ENCODE assay signal across 7 cellular contexts in the genomic region with DNA sequence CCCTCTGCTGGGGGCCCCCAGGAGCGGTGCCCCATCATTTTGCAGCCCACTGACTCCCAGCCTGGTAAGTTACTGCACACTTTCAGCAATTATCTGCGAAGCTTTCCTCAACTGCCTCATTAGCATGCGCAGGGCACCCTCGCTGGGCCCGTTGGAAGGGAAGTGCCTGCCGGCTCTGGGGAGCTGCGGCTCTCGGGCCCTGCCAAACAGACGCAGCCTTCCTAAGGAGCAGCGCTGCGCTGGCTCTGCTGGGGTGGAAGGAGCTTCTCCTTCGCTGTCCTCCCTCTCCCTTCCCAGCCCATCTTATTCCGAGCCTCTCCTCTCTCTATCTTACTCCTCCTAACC.
DNase-seq lines count a peak whose midpoint lies in the region; ATAC-seq and TF ChIP-seq lines count a peak whose summit lies in the region.

No MANE protein-coding gene starts in this region.

- H3K4me1 ChIP-seq in H9 (ENCODE audit: insufficient read depth, low read length) (no peaks in the 10 kb centered on the region), right cardiac atrium (ENCODE audit: control insufficient read depth, insufficient read depth, low read length) (no peaks in the 10 kb centered on the region)

- H3K9ac ChIP-seq in H9 (ENCODE audit: extremely low read depth, insufficient read length, low read length): peak overlapping the region; percentile 8

- no peak overlapping the region for H4K91ac ChIP-seq in H9 (ENCODE audit: insufficient read length, low read depth, low read length)

- peak overlapping the region in 2 of 3 experiments; percentile 30 to 75; a peak in 2 of 7 replicates for H3K27ac Mint-ChIP-seq in H9
- H3K27ac Mint-ChIP-seq in activated naive CD8-positive, alpha-beta T cell treated with anti-CD3 and anti-CD28 coated beads, Interleukin-2, amount 10 ng/mL, durations not matched to agents 7 days and 5 days: no peak overlapping the region
- no peak overlapping the region for H3K27ac Mint-ChIP-seq in CD4-positive, alpha-beta T cell

- H3K18ac ChIP-seq in H9 (ENCODE audit: insufficient read length, low read depth, low read length): peak overlapping the region; percentile 54

- H3K4me3 ChIP-seq in right cardiac atrium (ENCODE audit: low read length): peak overlapping the region; percentile 36

- TF ChIP-seq CTCF in H9 (conservative IDR thresholded peaks at IDR 0.05): no peak
- TF ChIP-seq CTCF in CD4-positive, alpha-beta T cell (IDR thresholded peaks at IDR 0.05): no peak

- peak; percentile 30 for ATAC-seq in activated naive CD8-positive, alpha-beta T cell treated with anti-CD3 and anti-CD28 coated beads, Interleukin-2, amount 10 ng/mL, durations not matched to agents 7 days and 5 days (ENCODE audit: low read depth)
- ATAC-seq in right cardiac atrium (peak; percentile 78 to 86), GM18502 (IDR thresholded peaks at IDR 0.05; ENCODE audit: poor library complexity, unreplicated experiment) (no peak), HG02642 (IDR thresholded peaks at IDR 0.05; ENCODE audit: poor library complexity, unreplicated experiment) (no peak)
- ATAC-seq in CD4-positive, alpha-beta T cell (ENCODE audit: poor library complexity): no peak

- no peak overlapping the region for H3K56ac ChIP-seq in H9 (ENCODE audit: insufficient read length, low read depth, low read length)

- H3K4me3 Mint-ChIP-seq in H9: peak overlapping the region; percentile 70 to 84
- peak overlapping the region; percentile 32 for H3K4me3 Mint-ChIP-seq in activated naive CD8-positive, alpha-beta T cell treated with anti-CD3 and anti-CD28 coated beads, Interleukin-2, amount 10 ng/mL, durations not matched to agents 7 days and 5 days
- no peak overlapping the region for H3K4me3 Mint-ChIP-seq in CD4-positive, alpha-beta T cell

- no peaks in the 10 kb centered on the region for H3K36me3 Mint-ChIP-seq in H9 (ENCODE audit: insufficient read depth in 1 of 3, low read depth in 3 of 3)
- H3K36me3 Mint-ChIP-seq in activated naive CD8-positive, alpha-beta T cell treated with anti-CD3 and anti-CD28 coated beads, Interleukin-2, amount 10 ng/mL, durations not matched to agents 7 days and 5 days: no peaks in the 10 kb centered on the region
- H3K36me3 Mint-ChIP-seq in CD4-positive, alpha-beta T cell (ENCODE audit: low read depth): no peaks in the 10 kb centered on the region

- no peaks in the 10 kb centered on the region for H3K27me3 ChIP-seq in H9 (ENCODE audit: insufficient read depth, low read length)
- H3K27me3 ChIP-seq in right cardiac atrium (ENCODE audit: control insufficient read depth, insufficient read depth): no peaks in the 10 kb centered on the region
- peaks cover 36% of the 10 kb centered on the region for H3K27me3 ChIP-seq in CD4-positive, alpha-beta T cell (ENCODE audit: control insufficient read depth, insufficient read depth, low read length)

- H4K20me1 ChIP-seq in H9 (ENCODE audit: control insufficient read depth, insufficient read depth, insufficient read length): no peaks in the 10 kb centered on the region

- H3K79me1 ChIP-seq in H9 (ENCODE audit: insufficient read depth, low read depth, low read length, poor library complexity, severe bottlenecking): no peaks in the 10 kb centered on the region

- peaks cover 59% of the 10 kb centered on the region for H3K27me3 Mint-ChIP-seq in H9 (ENCODE audit: low read depth)
- H3K27me3 Mint-ChIP-seq in activated naive CD8-positive, alpha-beta T cell treated with anti-CD3 and anti-CD28 coated beads, Interleukin-2, amount 10 ng/mL, durations not matched to agents 7 days and 5 days: peaks cover 52% of the 10 kb centered on the region
- H3K27me3 Mint-ChIP-seq in CD4-positive, alpha-beta T cell: peaks cover 74% of the 10 kb centered on the region

- CTCF ChIA-PET in CD4-positive, alpha-beta T cell (lab: Charles Lee): no interaction called here

- no peak overlapping the region for H2BK120ac ChIP-seq in H9 (ENCODE audit: low read depth, low read length, poor library complexity, severe bottlenecking)

- no peak overlapping the region for H2AK5ac ChIP-seq in H9 (ENCODE audit: insufficient read length, low read length)

- no peak overlapping the region for H3K4ac ChIP-seq in H9 (ENCODE audit: low read depth, low read length)

- DNase-seq in H9 (peak; percentile 55), right cardiac atrium (peak; percentile 46 to 76 (median 76)), putamen (ENCODE audit: low spot score) (peak; percentile 47)
- DNase-seq in activated naive CD8-positive, alpha-beta T cell treated with anti-CD3 and anti-CD28 coated beads, Interleukin-2, amount 10 ng/mL, durations not matched to agents 7 days and 5 days: peak; percentile 33
- no peak for DNase-seq in CD4-positive, alpha-beta T cell

- no peak overlapping the region for H2BK15ac ChIP-seq in H9 (ENCODE audit: low read depth, low read length)

- intact Hi-C loops in right cardiac atrium (cut with DNase I): no loop called here
- intact Hi-C loops in CD4-positive, alpha-beta T cell (cut with DNase I, micrococcal nuclease): no loop called here

- no peak overlapping the region for H2BK20ac ChIP-seq in H9 (ENCODE audit: low read depth, low read length, poor library complexity, severe bottlenecking)

- H3K14ac ChIP-seq in H9 (ENCODE audit: insufficient read depth, low read length): peak overlapping the region; percentile 4; the same call in 1 of the 2 replicates

- peak overlapping the region; percentile 60 for H3K4me2 ChIP-seq in H9 (ENCODE audit: insufficient read depth, insufficient read length, low read length)

- no peak overlapping the region for H3K23ac ChIP-seq in H9 (ENCODE audit: insufficient read length, low read depth, low read length)

- H2BK5ac ChIP-seq in H9 (ENCODE audit: insufficient read length, low read length): no peak overlapping the region

- H4K8ac ChIP-seq in H9 (replicated peaks; ENCODE audit: insufficient read length, low read depth, low read length): no peak overlapping the region

- H3K27ac ChIP-seq in H9 (ENCODE audit: insufficient read length, low read depth, low read length) (no peak overlapping the region), right cardiac atrium (ENCODE audit: low read length) (no peak overlapping the region)
- H3K27ac ChIP-seq in CD4-positive, alpha-beta T cell (ENCODE audit: low read depth, low read length): no peak overlapping the region

- no peak overlapping the region for H4K5ac ChIP-seq in H9 (ENCODE audit: insufficient read length, low read depth, low read length)

- H3T11ph ChIP-seq in H9 (ENCODE audit: low read length): no peak overlapping the region

- peak overlapping the region; percentile 9 for H2AFZ ChIP-seq in H9 (ENCODE audit: low read length)

- no peak overlapping the region for H2BK12ac ChIP-seq in H9 (ENCODE audit: insufficient read length, low read depth, low read length)

- H3K9me3 ChIP-seq in H9 (ENCODE audit: control insufficient read depth, low read depth, low read length): no peaks in the 10 kb centered on the region
- no peaks in the 10 kb centered on the region for H3K9me3 ChIP-seq in right cardiac atrium (ENCODE audit: control insufficient read depth, low read length)
- no peaks in the 10 kb centered on the region for H3K9me3 ChIP-seq in CD4-positive, alpha-beta T cell (ENCODE audit: control insufficient read depth, low read length)

- no peaks in the 10 kb centered on the region for H3K79me2 ChIP-seq in H9 (ENCODE audit: insufficient read depth, low read length)

- no CpG with 5 or more reads among the region's 13 CpGs for WGBS in H9 (ENCODE audit: extremely low coverage, insufficient read length, low lambda C conversion rate)
- 4% methylated on average over 13 of the region's 13 CpGs for WGBS in right cardiac atrium

- POLR2A ChIA-PET in activated naive CD8-positive, alpha-beta T cell treated with anti-CD3 and anti-CD28 coated beads, Interleukin-2, amount 10 ng/mL, durations not matched to agents 7 days and 5 days (lab: Charles Lee): no interaction called here
- POLR2A ChIA-PET in CD4-positive, alpha-beta T cell (lab: Charles Lee): no interaction called here

- H3K9me3 Mint-ChIP-seq in H9: no peaks in the 10 kb centered on the region
- H3K9me3 Mint-ChIP-seq in activated naive CD8-positive, alpha-beta T cell treated with anti-CD3 and anti-CD28 coated beads, Interleukin-2, amount 10 ng/mL, durations not matched to agents 7 days and 5 days: no peaks in the 10 kb centered on the region
- H3K9me3 Mint-ChIP-seq in CD4-positive, alpha-beta T cell: no peaks in the 10 kb centered on the region

- peaks cover 4% of the 10 kb centered on the region for H3K23me2 ChIP-seq in H9 (ENCODE audit: insufficient read length, low read depth, low read length, poor library complexity, severe bottlenecking)

- H3K4me1 Mint-ChIP-seq in H9: peaks cover 18 to 25% of the 10 kb centered on the region in 2 experiments
- no peaks in the 10 kb centered on the region for H3K4me1 Mint-ChIP-seq in activated naive CD8-positive, alpha-beta T cell treated with anti-CD3 and anti-CD28 coated beads, Interleukin-2, amount 10 ng/mL, durations not matched to agents 7 days and 5 days
- peaks cover 10% of the 10 kb centered on the region for H3K4me1 Mint-ChIP-seq in CD4-positive, alpha-beta T cell (ENCODE audit: low read depth)

Comparison
In these comparisons a context has a peak if more than half of its experiments do, and no peak if none do; other contexts are left out.
1. DNase-seq: peak in H9 (single experiment), activated naive CD8-positive, alpha-beta T cell treated with anti-CD3 and anti-CD28 coated beads, Interleukin-2, amount 10 ng/mL, durations not matched to agents 7 days and 5 days (single experiment), right cardiac atrium (3 of 3) and putamen (single experiment); none in CD4-positive, alpha-beta T cell (0 of 10).
2. H3K27ac Mint-ChIP-seq: peak in H9 (2 of 3); none in activated naive CD8-positive, alpha-beta T cell treated with anti-CD3 and anti-CD28 coated beads, Interleukin-2, amount 10 ng/mL, durations not matched to agents 7 days and 5 days (single experiment) and CD4-positive, alpha-beta T cell (single experiment).
3. ATAC-seq: peak in activated naive CD8-positive, alpha-beta T cell treated with anti-CD3 and anti-CD28 coated beads, Interleukin-2, amount 10 ng/mL, durations not matched to agents 7 days and 5 days (single experiment) and right cardiac atrium (2 of 2); none in GM18502 (single experiment), HG02642 (single experiment) and CD4-positive, alpha-beta T cell (single experiment).